Comparison of ENCODE assay signal across 8 cellular contexts in genomic region chr3:190585771-190586630, GRCh38.
DNase-seq lines count a peak whose midpoint lies in the region; ATAC-seq and TF ChIP-seq lines count a peak whose summit lies in the region.

No MANE protein-coding gene starts in this region.

- no peaks in the 10 kb centered on the region for H3K9me3 Mint-ChIP-seq in progenitor cell of endocrine pancreas (ENCODE audit: low read depth)

- H3K27me3 Mint-ChIP-seq in progenitor cell of endocrine pancreas: no peaks in the 10 kb centered on the region

- peaks cover 4% of the 10 kb centered on the region for H3K36me3 Mint-ChIP-seq in progenitor cell of endocrine pancreas (ENCODE audit: insufficient read depth)

- H3K4me1 Mint-ChIP-seq in progenitor cell of endocrine pancreas (ENCODE audit: low read depth): peaks cover 26% of the 10 kb centered on the region

- H3K4me3 ChIP-seq in epithelial cell of proximal tubule (ENCODE audit: low read depth, low read length): no peak overlapping the region

- H3K4me3 Mint-ChIP-seq in progenitor cell of endocrine pancreas (ENCODE audit: low read depth): no peak overlapping the region

- peak; percentile 11 for DNase-seq in UCSD-AML1 (lab: John Stamatoyannopoulos, UW; ENCODE audit: unreplicated experiment)
- DNase-seq in epithelial cell of proximal tubule (ENCODE audit: low read depth): peak; percentile 88
- no peak for DNase-seq in progenitor cell of endocrine pancreas (ENCODE audit: low spot score, unreplicated experiment)
- no peak for DNase-seq in NCI-H2081 treated with DMSO at 0.1 percent for 48 hours (lab: John Stamatoyannopoulos, UW)
- DNase-seq in DMS79 treated with DMSO at 0.1 percent for 48 hours (lab: John Stamatoyannopoulos, UW): no peak

- H3K27ac Mint-ChIP-seq in progenitor cell of endocrine pancreas: peak overlapping the region; percentile 37

- ATAC-seq in GM18508 (IDR thresholded peaks at IDR 0.05; ENCODE audit: insufficient read depth, unreplicated experiment) (peak; percentile 7), HG03469 (IDR thresholded peaks at IDR 0.05; ENCODE audit: unreplicated experiment) (peak; percentile 38), HG03045 (IDR thresholded peaks at IDR 0.05; ENCODE audit: unreplicated experiment) (no peak)

- TF ChIP-seq CTCF in epithelial cell of proximal tubule (conservative IDR thresholded peaks at IDR 0.05; ENCODE audit: low read depth, low read length): no peak
- no peak for TF ChIP-seq CTCF in progenitor cell of endocrine pancreas (IDR thresholded peaks at IDR 0.05; ENCODE audit: unreplicated experiment)

Comparison
In these comparisons a context has a peak if more than half of its experiments do, and no peak if none do; other contexts are left out.
1. DNase-seq: peak in UCSD-AML1 (single experiment) and epithelial cell of proximal tubule (single experiment); none in progenitor cell of endocrine pancreas (single experiment), NCI-H2081 treated with DMSO at 0.1 percent for 48 hours (single experiment) and DMS79 treated with DMSO at 0.1 percent for 48 hours (single experiment).